In the genomic region with DNA sequence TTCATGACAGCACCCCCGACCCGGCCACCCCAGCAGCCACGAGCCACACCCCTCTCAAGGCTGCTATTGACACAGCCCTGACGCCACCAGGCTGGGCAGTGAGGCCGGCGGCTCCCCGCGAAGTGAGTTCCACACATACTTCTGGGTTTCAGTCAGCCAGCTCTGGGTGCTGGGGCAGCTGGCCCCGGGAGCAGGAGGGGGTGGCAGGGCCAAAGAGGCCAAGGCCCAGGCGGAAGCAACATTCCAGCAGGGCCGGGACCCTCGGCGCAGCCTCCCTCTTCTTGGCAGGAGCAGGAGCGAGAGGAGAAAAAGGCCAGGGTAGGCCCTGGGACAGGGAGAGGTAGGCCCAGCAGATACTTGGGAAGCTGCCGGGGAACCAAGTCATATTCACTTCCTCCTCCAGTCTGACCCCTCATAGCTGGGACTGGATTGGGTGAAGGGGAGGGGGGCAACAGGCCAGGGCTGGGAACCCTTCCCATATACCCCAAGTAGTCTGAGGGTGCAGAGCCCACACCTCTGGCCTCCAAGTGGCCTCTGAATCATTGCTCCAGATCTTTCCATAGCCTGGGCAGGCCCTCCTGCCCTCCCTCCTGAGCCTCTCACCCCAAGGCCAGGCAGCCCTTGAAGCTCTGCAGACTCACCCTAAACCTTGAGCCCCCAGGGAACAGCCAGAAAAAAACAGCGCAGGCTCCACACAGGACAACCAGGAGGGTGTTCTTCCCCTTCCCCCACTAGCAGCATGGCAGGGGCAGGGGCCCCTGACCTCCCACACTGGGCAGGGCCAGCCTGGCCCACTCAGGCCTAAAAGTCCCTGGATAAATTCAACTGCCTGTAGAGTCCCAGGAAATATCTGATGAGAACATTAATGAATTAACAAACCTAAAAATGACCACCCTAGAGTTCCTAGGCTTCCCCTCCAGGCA, we compare ENCODE assay signal across 11 cellular contexts. TPM values are rescaled to one million over a fixed set of nuclear protein-coding genes. Genes with fewer than 3 reads are reported as not detected.
A peak's percentile ranks its signal among the peaks of the same experiment; 100 is the strongest.
DNase-seq lines count a peak whose midpoint lies in the region; ATAC-seq and TF ChIP-seq lines count a peak whose summit lies in the region.
"Had no signal": no experiment of that assay in that cellular context is flagged by ENCODE, and none has a peak within 500 bp of the region (broad histone marks: within the 10 kb centered on the region; RNA-seq: fewer than 3 reads in every experiment).

No MANE protein-coding gene starts in this region.

- CTCF ChIA-PET in RWPE1 (lab: Yijun Ruan, JAX) = no interaction called here

- H3K27me3 Mint-ChIP-seq in neural progenitor cell (ENCODE audit: insufficient read depth, low read depth) = peaks cover 6% of the 10 kb centered on the region

- H3K4me2 ChIP-seq in osteoblast (ENCODE audit: insufficient read depth, low read length) = peak overlapping the region; percentile 67
- H3K4me2 ChIP-seq in neural progenitor cell = no peak overlapping the region

- POLR2A ChIA-PET in RWPE1 (lab: Yijun Ruan, JAX; ENCODE audit: low non-redundant PET) = interaction anchor here (0.6 kb wide), 1 partner anchor 10 kb away, joined by 3 read pairs; no protein-coding TSS in a partner anchor

- peaks cover 20% of the 10 kb centered on the region for H3F3A ChIP-seq in neural progenitor cell (ENCODE audit: low read depth)

- H4K20me1 ChIP-seq in osteoblast (ENCODE audit: insufficient read depth, low read length) = peaks cover 8% of the 10 kb centered on the region
- peaks cover 52% of the 10 kb centered on the region for H4K20me1 ChIP-seq in neural progenitor cell (ENCODE audit: low read depth)

- no peak overlapping the region for H3K4me3 Mint-ChIP-seq in neural progenitor cell
- H3K4me3 Mint-ChIP-seq: activated naive CD8-positive, alpha-beta T cell treated with anti-CD3 and anti-CD28 coated beads, Interleukin-2, amount 10 ng/mL, durations not matched to agents 7 days and 5 days had no signal

- ATAC-seq in HG03045 (IDR thresholded peaks at IDR 0.05; ENCODE audit: unreplicated experiment) = no peak

- peak; percentile 84 for DNase-seq in AG20443 (ENCODE audit: low spot score)
- peak; percentile 55 for DNase-seq in RWPE1 (ENCODE audit: low spot score)
- peak; percentile 89 for DNase-seq in fibroblast of mammary gland (ENCODE audit: low read depth)
- peak; percentile 95 for DNase-seq in osteoblast (ENCODE audit: insufficient read length, low spot score, missing footprints)
- no peak for DNase-seq in neural progenitor cell (ENCODE audit: low spot score)
- DNase-seq in activated effector memory CD4-positive, alpha-beta T cell treated with anti-CD3 and anti-CD28 coated beads, Interleukin-2, amount 50 U/mL, for 16 hours = no peak
- DNase-seq in NCI-H2029 treated with DMSO at 0.1 percent for 48 hours (lab: John Stamatoyannopoulos, UW) = no peak
- DNase-seq: activated naive CD8-positive, alpha-beta T cell treated with anti-CD3 and anti-CD28 coated beads, Interleukin-2, amount 10 ng/mL, durations not matched to agents 7 days and 5 days; DMS 273 treated with DMSO at 0.1 percent for 48 hours; retina had no signal

- peaks cover 93% of the 10 kb centered on the region for H3K79me2 ChIP-seq in osteoblast (ENCODE audit: insufficient read depth, low read length)
- H3K79me2 ChIP-seq in neural progenitor cell (ENCODE audit: low read depth) = peaks cover 51% of the 10 kb centered on the region

- H3K27ac ChIP-seq in RWPE1 = peak overlapping the region; percentile 76
- H3K27ac ChIP-seq in osteoblast (ENCODE audit: low read depth, low read length) = peak overlapping the region; percentile 98
- no peak overlapping the region for H3K27ac ChIP-seq in neural progenitor cell

- peaks cover 22% of the 10 kb centered on the region for H3K36me3 ChIP-seq in osteoblast (ENCODE audit: insufficient read depth, low read length)
- H3K36me3 ChIP-seq in neural progenitor cell = no peaks in the 10 kb centered on the region

- H3K36me3 Mint-ChIP-seq in neural progenitor cell = peaks cover 5% of the 10 kb centered on the region
- H3K36me3 Mint-ChIP-seq: activated naive CD8-positive, alpha-beta T cell treated with anti-CD3 and anti-CD28 coated beads, Interleukin-2, amount 10 ng/mL, durations not matched to agents 7 days and 5 days had no signal

- peaks cover 48% of the 10 kb centered on the region for H3K4me1 Mint-ChIP-seq in neural progenitor cell

- H3K9ac ChIP-seq in neural progenitor cell = no peak overlapping the region

- TF ChIP-seq CTCF in RWPE1 (conservative IDR thresholded peaks at IDR 0.05; ENCODE audit: low read depth) (no peak), fibroblast of mammary gland (conservative IDR thresholded peaks at IDR 0.05; ENCODE audit: control insufficient read depth, insufficient read depth, low read depth, low read length) (no peak), osteoblast (IDR thresholded peaks at IDR 0.05; ENCODE audit: extremely low read depth, low read depth, low read length) (no peak), neural progenitor cell (IDR thresholded peaks at IDR 0.05) (no peak)

- H3K4me3 ChIP-seq in fibroblast of mammary gland (ENCODE audit: control insufficient read depth, low read depth, low read length) (no peak overlapping the region), osteoblast (ENCODE audit: insufficient read depth, low read length) (peak overlapping the region; percentile 16), neural progenitor cell (no peak overlapping the region)

- no peaks in the 10 kb centered on the region for H3K27me3 ChIP-seq in osteoblast (ENCODE audit: insufficient read depth, low read length)
- H3K27me3 ChIP-seq in neural progenitor cell = no peaks in the 10 kb centered on the region

- H3K27ac Mint-ChIP-seq in neural progenitor cell = no peak overlapping the region
- H3K27ac Mint-ChIP-seq: activated naive CD8-positive, alpha-beta T cell treated with anti-CD3 and anti-CD28 coated beads, Interleukin-2, amount 10 ng/mL, durations not matched to agents 7 days and 5 days had no signal

- peaks cover 73% of the 10 kb centered on the region for H3K4me1 ChIP-seq in osteoblast (ENCODE audit: insufficient read depth, low read length)
- H3K4me1 ChIP-seq in neural progenitor cell = peaks cover 46% of the 10 kb centered on the region

- H2AFZ ChIP-seq in osteoblast (ENCODE audit: low read length) (no peak overlapping the region), neural progenitor cell (replicated peaks) (no peak overlapping the region)

- H3K9me3 ChIP-seq in osteoblast (ENCODE audit: low read depth, low read length) (no peaks in the 10 kb centered on the region), neural progenitor cell (ENCODE audit: low read depth) (no peaks in the 10 kb centered on the region)

- H3K9me3 Mint-ChIP-seq in neural progenitor cell = peaks cover 3% of the 10 kb centered on the region
- H3K9me3 Mint-ChIP-seq: activated naive CD8-positive, alpha-beta T cell treated with anti-CD3 and anti-CD28 coated beads, Interleukin-2, amount 10 ng/mL, durations not matched to agents 7 days and 5 days had no signal

RNA-seq across cellular contexts. Expression of a gene that starts 5.7 kb away (rescaled TPM):
- total RNA-seq in osteoblast (220 and 265 TPM in 2 replicates), neural progenitor cell (ENCODE audit: low replicate concordance) (6.9 and 23.6 TPM in 2 replicates)

RNA-seq across cellular contexts. Expression of a gene that starts 45.4 kb away (rescaled TPM):
- total RNA-seq in osteoblast = not detected in 2 replicates
- total RNA-seq in neural progenitor cell (ENCODE audit: low replicate concordance) = not detected in 2 replicates
- total RNA-seq: activated naive CD8-positive, alpha-beta T cell treated with anti-CD3 and anti-CD28 coated beads, Interleukin-2, amount 10 ng/mL, durations not matched to agents 7 days and 5 days had no signal

Comparison
In these comparisons a context has a peak if more than half of its experiments do, and no peak if none do; other contexts are left out.
1. DNase-seq: peak in AG20443 (single experiment), RWPE1 (single experiment), fibroblast of mammary gland (single experiment) and osteoblast (single experiment); none in neural progenitor cell (single experiment), activated effector memory CD4-positive, alpha-beta T cell treated with anti-CD3 and anti-CD28 coated beads, Interleukin-2, amount 50 U/mL, for 16 hours (single experiment) and NCI-H2029 treated with DMSO at 0.1 percent for 48 hours (single experiment).